Comparison of ENCODE assay signal across 11 cellular contexts in the genomic region with DNA sequence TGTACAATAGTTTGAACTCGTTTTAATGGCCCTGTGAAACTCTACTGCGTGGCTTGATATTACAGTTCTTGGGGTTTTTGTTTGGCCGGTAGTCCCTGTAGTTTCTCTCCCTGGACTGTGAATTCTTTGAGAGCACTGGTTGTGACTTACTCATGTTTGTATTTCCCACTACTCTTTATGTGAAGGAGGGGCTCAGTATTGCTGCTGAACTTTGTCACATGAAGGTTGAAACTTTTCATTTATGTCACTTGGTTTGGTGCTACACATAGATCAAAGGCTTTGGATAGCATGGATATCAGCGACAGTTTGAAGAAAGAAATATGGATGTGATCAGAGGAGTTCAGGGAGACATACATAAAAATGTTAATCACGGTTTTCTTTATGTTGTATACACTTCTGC. TPM values are rescaled to one million over a fixed set of nuclear protein-coding genes. Genes with fewer than 3 reads are reported as not detected.
DNase-seq lines count a peak whose midpoint lies in the region; ATAC-seq and TF ChIP-seq lines count a peak whose summit lies in the region.
"Had no signal": no experiment of that assay in that cellular context is flagged by ENCODE, and none has a peak within 500 bp of the region (broad histone marks: within the 10 kb centered on the region; RNA-seq: fewer than 3 reads in every experiment).

No MANE protein-coding gene starts in this region.

- H3K27ac ChIP-seq in endodermal cell (ENCODE audit: low read depth, low read length) (no peak overlapping the region), skeletal muscle tissue (ENCODE audit: low read depth, low read length) (peak overlapping the region; percentile 90)

- H3K4me3 Mint-ChIP-seq in T-helper 2 cell treated with Interferon-gamma antibody and Interleukin-4, amounts not matched to agents 5 μg/mL and 100 μg/mL, for 36 hours, result peak overlapping the region; percentile 46
- peak overlapping the region; percentile 75 for H3K4me3 Mint-ChIP-seq in endodermal cell

- no peak for TF ChIP-seq POLR2A in erythroblast (IDR thresholded peaks at IDR 0.05; ENCODE audit: low read length)

- peaks cover 15% of the 10 kb centered on the region for H3K4me1 Mint-ChIP-seq in T-helper 2 cell treated with Interferon-gamma antibody and Interleukin-4, amounts not matched to agents 5 μg/mL and 100 μg/mL, for 36 hours (ENCODE audit: low read depth)
- peaks cover 12% of the 10 kb centered on the region for H3K4me1 Mint-ChIP-seq in endodermal cell

- H3K36me3 ChIP-seq in endodermal cell (ENCODE audit: control insufficient read depth, insufficient read depth, low read length) (no peaks in the 10 kb centered on the region), skeletal muscle tissue (ENCODE audit: control insufficient read depth in 3 of 3, insufficient read depth in 3 of 3, low read length in 3 of 3) (peaks cover 0 to 2% (median under 1%) of the 10 kb centered on the region in 3 donors)

- H3K9me3 ChIP-seq in endodermal cell (ENCODE audit: control insufficient read depth, low read length), result no peaks in the 10 kb centered on the region
- no peaks in the 10 kb centered on the region for H3K9me3 ChIP-seq in skeletal muscle tissue (ENCODE audit: control insufficient read depth in 3 of 3, low read length in 3 of 3)

- TF ChIP-seq CTCF in endodermal cell (conservative IDR thresholded peaks at IDR 0.05), result no peak

- H3K27me3 ChIP-seq in endodermal cell (ENCODE audit: control insufficient read depth, insufficient read depth, low read length, poor library complexity, severe bottlenecking), result no peaks in the 10 kb centered on the region
- no peaks in the 10 kb centered on the region for H3K27me3 ChIP-seq in skeletal muscle tissue (ENCODE audit: control insufficient read depth in 3 of 3, insufficient read depth in 3 of 3, low read length in 3 of 3)

- no peaks in the 10 kb centered on the region for H3K27me3 Mint-ChIP-seq in T-helper 2 cell treated with Interferon-gamma antibody and Interleukin-4, amounts not matched to agents 5 μg/mL and 100 μg/mL, for 36 hours (ENCODE audit: low read depth)
- no peaks in the 10 kb centered on the region for H3K27me3 Mint-ChIP-seq in endodermal cell (ENCODE audit: insufficient read depth)

- no peak for DNase-seq in T-helper 2 cell treated with Interferon-gamma antibody and Interleukin-4, amounts not matched to agents 5 μg/mL and 100 μg/mL, for 36 hours (ENCODE audit: low spot score)
- DNase-seq in T-helper 2 cell (no peak), OCI-M1 (lab: John Stamatoyannopoulos, UW) (peak; percentile 68), endodermal cell (no peak), erythroblast (lab: John Stamatoyannopoulos, UW) (no peak), AML-193 (lab: John Stamatoyannopoulos, UW) (no peak)
- DNase-seq: activated CD4-positive, alpha-beta T cell treated with anti-CD3 and anti-CD28 coated beads for 4 hours; cerebellar nuclear complex; nucleus accumbens had no signal

- no peak overlapping the region for H3K9ac ChIP-seq in endodermal cell (ENCODE audit: extremely low read depth, low read length, poor library complexity, severe bottlenecking)
- peak overlapping the region in 2 of 3 donors; percentile 83 to 87 for H3K9ac ChIP-seq in skeletal muscle tissue (ENCODE audit: low read depth in 1 of 3, low read length in 3 of 3)

- WGBS in endodermal cell (ENCODE audit: insufficient coverage in 1 of 2, insufficient read length in 1 of 2), 2 experiments, result 88% methylated on average over 1 to 4 of the region's 5 CpGs

- peak overlapping the region; percentile 84 for H3K4me3 ChIP-seq in endodermal cell (ENCODE audit: low read length)
- H3K4me3 ChIP-seq in skeletal muscle tissue (ENCODE audit: low read length in 3 of 3), result peak overlapping the region in 2 of 3 donors; percentile 68 to 87

- H3K9me3 Mint-ChIP-seq in T-helper 2 cell treated with Interferon-gamma antibody and Interleukin-4, amounts not matched to agents 5 μg/mL and 100 μg/mL, for 36 hours, result no peaks in the 10 kb centered on the region
- H3K9me3 Mint-ChIP-seq in endodermal cell, result no peaks in the 10 kb centered on the region

- no peaks in the 10 kb centered on the region for H3K36me3 Mint-ChIP-seq in T-helper 2 cell treated with Interferon-gamma antibody and Interleukin-4, amounts not matched to agents 5 μg/mL and 100 μg/mL, for 36 hours (ENCODE audit: low read depth)
- peaks cover 7% of the 10 kb centered on the region for H3K36me3 Mint-ChIP-seq in endodermal cell (ENCODE audit: low read depth)

- peaks cover 4% of the 10 kb centered on the region for H3K4me1 ChIP-seq in endodermal cell (ENCODE audit: control insufficient read depth, insufficient read depth, low read length)
- peaks cover 11 to 17% (median 17%) of the 10 kb centered on the region in 3 donors for H3K4me1 ChIP-seq in skeletal muscle tissue (ENCODE audit: control insufficient read depth in 3 of 3, insufficient read depth in 3 of 3, low read length in 3 of 3)

- no peak for ATAC-seq in HG03175 (IDR thresholded peaks at IDR 0.05; ENCODE audit: unreplicated experiment)

- no peak overlapping the region for H3K27ac Mint-ChIP-seq in T-helper 2 cell treated with Interferon-gamma antibody and Interleukin-4, amounts not matched to agents 5 μg/mL and 100 μg/mL, for 36 hours
- no peak overlapping the region for H3K27ac Mint-ChIP-seq in endodermal cell

RNA-seq across cellular contexts. Expression of a gene that starts 1.5 kb away (rescaled TPM):
- total RNA-seq in endodermal cell (10 to 100 TPM; 11.4 to 16.4 TPM), skeletal muscle tissue (2.6 TPM)
- 8.0 TPM for polyA plus RNA-seq in endodermal cell (2013, experiment 1 of 2)
- 5.8 TPM for polyA plus RNA-seq in endodermal cell (2013, experiment 2 of 2)

RNA-seq across cellular contexts. Expression of a gene that starts 19.3 kb away (rescaled TPM):
- total RNA-seq in endodermal cell, result 10 to 100 TPM; 31.5 to 42.7 TPM
- polyA plus RNA-seq in endodermal cell (2013, experiment 1 of 2), result 141 TPM
- polyA plus RNA-seq in endodermal cell (2013, experiment 2 of 2), result 131 TPM
- total RNA-seq in skeletal muscle tissue, result 31.3 TPM

RNA-seq across cellular contexts. Expression of a gene that starts 46.4 kb away (rescaled TPM):
- total RNA-seq in endodermal cell (10 to 100 TPM; 44.1 to 47.2 TPM), skeletal muscle tissue (14.6 TPM)
- polyA plus RNA-seq in endodermal cell (2013, experiment 1 of 2), result 36.5 TPM
- 37.0 TPM for polyA plus RNA-seq in endodermal cell (2013, experiment 2 of 2)

RNA-seq across cellular contexts. Expression of a gene that starts 50.9 kb away (rescaled TPM):
- total RNA-seq in endodermal cell, result 10 to 100 TPM; 43.5 to 61.2 TPM
- 8.6 TPM for polyA plus RNA-seq in endodermal cell (2013, experiment 1 of 2)
- polyA plus RNA-seq in endodermal cell (2013, experiment 2 of 2), result 10.3 TPM
- total RNA-seq in skeletal muscle tissue, result 2.1 TPM
